Comparison of ENCODE assay signal across 8 cellular contexts in genomic region chr10:17375936-17376584, GRCh38.
DNase-seq lines count a peak whose midpoint lies in the region; ATAC-seq, FAIRE-seq and TF ChIP-seq lines count a peak whose summit lies in the region.

No MANE protein-coding gene starts in this region.

- TF ChIP-seq CTCF in A549 (IDR thresholded peaks at IDR 0.05) (peak; percentile 40), WERI-Rb-1 (IDR thresholded peaks at IDR 0.05; ENCODE audit: low read depth, low read length) (peak; percentile 45), foreskin fibroblast (IDR thresholded peaks at IDR 0.05; ENCODE audit: low read depth, low read length) (peak; percentile 54)

- no peaks in the 10 kb centered on the region for H3K36me3 ChIP-seq in WERI-Rb-1

- no peak for TF ChIP-seq POLR2A in A549 (IDR thresholded peaks at IDR 0.05; ENCODE audit: low read length)

- ATAC-seq in A549 (peak in 1 of 2 experiments; percentile 72; a peak in 3 of 6 replicates), GM19372 (IDR thresholded peaks at IDR 0.05; ENCODE audit: low read depth, unreplicated experiment) (peak; percentile 54), HG03039 (IDR thresholded peaks at IDR 0.05; ENCODE audit: unreplicated experiment) (no peak), GM21737 (IDR thresholded peaks at IDR 0.05; ENCODE audit: unreplicated experiment) (no peak)

- FAIRE-seq in A549 (lab: Jason Lieb, UNC), result no peak

- no peaks in the 10 kb centered on the region for H3K27me3 ChIP-seq in WERI-Rb-1 (ENCODE audit: insufficient read depth, low read depth, severe bottlenecking)

- no peaks in the 10 kb centered on the region for H3K9me3 ChIP-seq in A549
- H3K9me3 ChIP-seq in WERI-Rb-1 (ENCODE audit: severe bottlenecking), result no peaks in the 10 kb centered on the region

- DNase-seq in A549 (ENCODE audit: low read depth in 1 of 2, low spot score in 1 of 2) (peak; percentile 7 to 36), WERI-Rb-1 (peak; percentile 14), foreskin fibroblast (peak in 1 of 2 donors; percentile 15), Kasumi-1 (lab: John Stamatoyannopoulos, UW) (no peak), glomerular visceral epithelial cell (ENCODE audit: extremely low spot score) (no peak)

- H3K4me3 ChIP-seq in A549 (no peak overlapping the region), WERI-Rb-1 (ENCODE audit: low read depth, low read length) (no peak overlapping the region), foreskin fibroblast (ENCODE audit: low read depth in 1 of 2, low read length in 2 of 2) (no peak overlapping the region)

- CTCF ChIA-PET in A549 (lab: Yijun Ruan, JAX), result interaction anchor here (0.5 to 1.7 kb wide), 5 partner anchors 10 to 1473 kb away, joined by 3 to 11 read pairs (median 3); no protein-coding TSS in a partner anchor

- TF ChIP-seq RAD21 in A549 (conservative IDR thresholded peaks at IDR 0.05 in 1 of 2, IDR thresholded peaks at IDR 0.05 in 1 of 2), result peak in 1 of 2 experiments; percentile 39; a peak in 2 of 5 replicates

- no peak overlapping the region for H3K4me2 ChIP-seq in A549

- no peaks in the 10 kb centered on the region for H3K4me1 ChIP-seq in A549

- 56% methylated on average over 10 of the region's 10 CpGs for WGBS in A549 (ENCODE audit: missing lambda C conversion rate)

- TF ChIP-seq EP300 in A549 (IDR thresholded peaks at IDR 0.05), result no peak

- POLR2A ChIA-PET in A549 (lab: Yijun Ruan, JAX), result no interaction called here

- H3K27ac ChIP-seq in A549 (no peak overlapping the region), WERI-Rb-1 (no peak overlapping the region)

TF ChIP-seq in A549, 52 proteins besides CTCF, POLR2A, EP300 and RAD21:
- TF ChIP-seq SREBF2 (IDR thresholded peaks at IDR 0.05), result no peak
- TF ChIP-seq ZFP36 (IDR thresholded peaks at IDR 0.05; ENCODE audit: borderline replicate concordance, partially characterized antibody), result no peak
- TF ChIP-seq, protein P1, sequence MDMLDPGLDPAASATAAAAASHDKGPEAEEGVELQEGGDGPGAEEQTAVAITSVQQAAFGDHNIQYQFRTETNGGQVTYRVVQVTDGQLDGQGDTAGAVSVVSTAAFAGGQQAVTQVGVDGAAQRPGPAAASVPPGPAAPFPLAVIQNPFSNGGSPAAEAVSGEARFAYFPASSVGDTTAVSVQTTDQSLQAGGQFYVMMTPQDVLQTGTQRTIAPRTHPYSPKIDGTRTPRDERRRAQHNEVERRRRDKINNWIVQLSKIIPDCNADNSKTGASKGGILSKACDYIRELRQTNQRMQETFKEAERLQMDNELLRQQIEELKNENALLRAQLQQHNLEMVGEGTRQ (IDR thresholded peaks at IDR 0.05), result no peak
- no peak for TF ChIP-seq RARB (CRISPR knock-in tag; IDR thresholded peaks at IDR 0.05)
- no peak for TF ChIP-seq HMGXB4 (CRISPR knock-in tag; IDR thresholded peaks at IDR 0.05; ENCODE audit: borderline replicate concordance)
- no peak for TF ChIP-seq FOXS1 (CRISPR knock-in tag; IDR thresholded peaks at IDR 0.05)

Comparison
In these comparisons a context has a peak if more than half of its experiments do, and no peak if none do; other contexts are left out.
1. DNase-seq: peak in A549 (2 of 2) and WERI-Rb-1 (single experiment); none in Kasumi-1 (0 of 2) and glomerular visceral epithelial cell (single experiment).
2. Peak in every context shown above with its lines, with median percentiles within 50 percentile points of each other: CTCF ChIP-seq.